ENCODE assay signal across 16 cellular contexts in the genomic region with DNA sequence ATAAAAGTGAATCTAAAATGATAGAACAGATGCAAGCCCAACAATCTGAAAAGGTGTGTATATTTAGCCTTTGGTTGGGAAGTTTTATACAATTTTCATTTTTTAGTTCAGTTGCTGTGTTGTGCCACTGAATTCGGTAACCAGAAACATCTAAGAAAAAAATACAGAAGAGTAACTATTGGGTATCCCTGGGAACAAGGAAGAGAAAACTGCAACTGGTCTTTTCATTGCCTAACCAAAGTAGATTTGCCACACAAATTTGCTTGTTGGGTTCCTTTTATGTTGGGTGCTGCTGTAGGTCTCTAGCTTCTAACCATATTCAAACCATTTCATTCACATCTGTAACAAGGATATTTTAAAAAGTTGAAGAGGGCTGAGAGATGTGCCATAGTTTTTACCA. TPM values are rescaled to one million over a fixed set of nuclear protein-coding genes. Genes with fewer than 3 reads are reported as not detected.
DNase-seq lines count a peak whose midpoint lies in the region; FAIRE-seq and TF ChIP-seq lines count a peak whose summit lies in the region.
"Had no signal": no experiment of that assay in that cellular context is flagged by ENCODE, and none has a peak within 500 bp of the region (broad histone marks: within the 10 kb centered on the region; RNA-seq: fewer than 3 reads in every experiment).

No MANE protein-coding gene starts in this region.

- intact Hi-C loops in Calu3 (cut with micrococcal nuclease; ENCODE audit: unreplicated experiment) (no loop called here), PC-9 (cut with micrococcal nuclease; ENCODE audit: unreplicated experiment) (loop anchor here (10.0 kb wide), 1 partner anchor 317 kb away; a partner anchor contains a TSS), ovary (cut with DNase I) (no loop called here)
- intact Hi-C loops in dendritic cell treated with granulocyte-macrophage colony-stimulating factor and Interleukin-4, amounts not matched to agents 40 ng/mL and 50 ng/mL, for 4 days (cut with micrococcal nuclease), result loop anchor here (5.0 kb wide), 1 partner anchor 315 kb away; a partner anchor contains a TSS

- H3K4me1 ChIP-seq in PC-9 (replicated peaks; ENCODE audit: insufficient read depth) (peaks cover 37% of the 10 kb centered on the region), ovary (ENCODE audit: insufficient read depth) (peaks cover 7% of the 10 kb centered on the region)
- H3K4me1 ChIP-seq: SJSA1 had no signal

- H4K20me1 ChIP-seq in PC-9 (ENCODE audit: insufficient read depth), result no peaks in the 10 kb centered on the region

- no peaks in the 10 kb centered on the region for H3K9me2 ChIP-seq in PC-9 (ENCODE audit: insufficient read depth)

- no peak for DNase-seq in Calu3
- no peak for DNase-seq in GM19239 (ENCODE audit: insufficient read length, low spot score)
- DNase-seq in PC-9, result no peak
- no peak for DNase-seq in DMS79 (lab: John Stamatoyannopoulos, UW)
- DNase-seq in iPS-NIHi11 (ENCODE audit: low spot score), result no peak
- DNase-seq in ovary, result no peak
- DNase-seq: aorta, H7, mesendoderm, NCI-H1105 treated with DMSO at 0.1 percent for 48 hours, NCI-H2171 treated with DMSO at 0.1 percent for 48 hours, nephron progenitor cell, T1000 had no signal

- peak overlapping the region; percentile 88 for H3K4me2 ChIP-seq in PC-9
- H3K4me2 ChIP-seq: hepatocyte had no signal

- peak overlapping the region; percentile 40 for H3K27ac ChIP-seq in PC-9
- H3K27ac ChIP-seq in ovary, result no peak overlapping the region
- H3K27ac ChIP-seq: hepatocyte, SJSA1 had no signal

- H3K36me3 ChIP-seq in PC-9 (ENCODE audit: low read depth) (no peaks in the 10 kb centered on the region), ovary (no peaks in the 10 kb centered on the region)

- BruUV-seq in Calu3 (replicated peaks; lab: Mats Ljungman, UMichigan), result no TSS peak
- no TSS peak for BruUV-seq in PC-9 (replicated peaks; lab: Mats Ljungman, UMichigan)

- H3K4me3 Mint-ChIP-seq in Calu3 (ENCODE audit: low read depth, unreplicated experiment), result no peak overlapping the region
- H3K4me3 Mint-ChIP-seq in dendritic cell treated with granulocyte-macrophage colony-stimulating factor and Interleukin-4, amounts not matched to agents 40 ng/mL and 50 ng/mL, for 4 days, result no peak overlapping the region

- H3K9me3 Mint-ChIP-seq in Calu3 (ENCODE audit: low read depth, unreplicated experiment), result no peaks in the 10 kb centered on the region
- H3K9me3 Mint-ChIP-seq in dendritic cell treated with granulocyte-macrophage colony-stimulating factor and Interleukin-4, amounts not matched to agents 40 ng/mL and 50 ng/mL, for 4 days, result no peaks in the 10 kb centered on the region
- H3K9me3 Mint-ChIP-seq: nephron progenitor cell had no signal

- peaks cover 12% of the 10 kb centered on the region for H3F3A ChIP-seq in PC-9 (ENCODE audit: insufficient read depth, low read depth)

- H3K27me3 ChIP-seq in PC-9 (ENCODE audit: insufficient read depth, low read depth) (no peaks in the 10 kb centered on the region), ovary (no peaks in the 10 kb centered on the region)
- H3K27me3 ChIP-seq: hepatocyte, SJSA1 had no signal

- 0 out of 2 replicates have a peak overlapping the region, but pooled peaks have one; percentile 95 for H3K4me3 ChIP-seq in PC-9
- no peak overlapping the region for H3K4me3 ChIP-seq in ovary
- H3K4me3 ChIP-seq: hepatocyte, SJSA1 had no signal

- H3K9me3 ChIP-seq in PC-9 (ENCODE audit: insufficient read depth, low read depth) (no peaks in the 10 kb centered on the region), ovary (no peaks in the 10 kb centered on the region)
- H3K9me3 ChIP-seq: SJSA1 had no signal

- peak overlapping the region; percentile 5 for H3K27ac Mint-ChIP-seq in Calu3 (ENCODE audit: unreplicated experiment)
- peak overlapping the region; percentile 71 for H3K27ac Mint-ChIP-seq in dendritic cell treated with granulocyte-macrophage colony-stimulating factor and Interleukin-4, amounts not matched to agents 40 ng/mL and 50 ng/mL, for 4 days
- H3K27ac Mint-ChIP-seq: nephron progenitor cell had no signal

- H3K27me3 Mint-ChIP-seq in Calu3 (ENCODE audit: unreplicated experiment), result no peaks in the 10 kb centered on the region
- no peaks in the 10 kb centered on the region for H3K27me3 Mint-ChIP-seq in dendritic cell treated with granulocyte-macrophage colony-stimulating factor and Interleukin-4, amounts not matched to agents 40 ng/mL and 50 ng/mL, for 4 days

- FAIRE-seq in GM19239 (lab: Jason Lieb, UNC), result peak; percentile 28

- H3K36me3 Mint-ChIP-seq in Calu3 (ENCODE audit: insufficient read depth, unreplicated experiment), result peaks cover 4% of the 10 kb centered on the region
- H3K36me3 Mint-ChIP-seq in dendritic cell treated with granulocyte-macrophage colony-stimulating factor and Interleukin-4, amounts not matched to agents 40 ng/mL and 50 ng/mL, for 4 days (ENCODE audit: low read depth), result no peaks in the 10 kb centered on the region

- TF ChIP-seq CTCF in Calu3 (IDR thresholded peaks at IDR 0.05; ENCODE audit: unreplicated experiment), result no peak
- TF ChIP-seq CTCF in PC-9 (conservative IDR thresholded peaks at IDR 0.05), result no peak
- no peak for TF ChIP-seq CTCF in ovary (IDR thresholded peaks at IDR 0.05)

- peaks cover 35% of the 10 kb centered on the region for H3K79me2 ChIP-seq in PC-9 (ENCODE audit: low read depth)

- WGBS in ovary, 3 donors, result 89 to 92% (median 92%) methylated on average over 1 of the region's 1 CpG

- no peak overlapping the region for H2AFZ ChIP-seq in PC-9
- H2AFZ ChIP-seq: hepatocyte had no signal

- CTCF ChIA-PET in Calu3 (lab: Charles Lee), result no interaction called here
- CTCF ChIA-PET in PC-9 (lab: Charles Lee), result no interaction called here

- peaks cover 13% of the 10 kb centered on the region for H3K4me1 Mint-ChIP-seq in Calu3 (ENCODE audit: low read depth, unreplicated experiment)
- peaks cover 20% of the 10 kb centered on the region for H3K4me1 Mint-ChIP-seq in dendritic cell treated with granulocyte-macrophage colony-stimulating factor and Interleukin-4, amounts not matched to agents 40 ng/mL and 50 ng/mL, for 4 days (ENCODE audit: low read depth)

- no peak for TF ChIP-seq POLR2A in ovary (IDR thresholded peaks at IDR 0.05)

- POLR2A ChIA-PET in PC-9 (lab: Charles Lee; ENCODE audit: unreplicated experiment), result no interaction called here

- TF ChIP-seq EP300 in ovary (IDR thresholded peaks at IDR 0.05), result no peak

RNA-seq across cellular contexts. Expression of a gene that starts 2.8 kb away (rescaled TPM):
- total RNA-seq in Calu3 (2022), result 105 and 141 TPM in 2 replicates
- 78.2 and 122 TPM in 2 replicates for total RNA-seq in PC-9 (2021)
- total RNA-seq in ovary, result 10 to 100 TPM; 48.9 to 88.0 (median 72.8) TPM
- 10 to 100 TPM; 46.1 to 61.6 TPM for polyA plus RNA-seq in ovary

RNA-seq across cellular contexts. Expression of a gene that starts 43.8 kb away (rescaled TPM):
- total RNA-seq in Calu3 (2022) (441 and 459 TPM in 2 replicates), PC-9 (2021) (484 and 524 TPM in 2 replicates), ovary (100 to 1,000 TPM; 178 to 297 (median 202) TPM)
- 100 to 1,000 TPM; 316 to 377 TPM for polyA plus RNA-seq in ovary

Comparison
In these comparisons a context has a peak if more than half of its experiments do, and no peak if none do; other contexts are left out.
1. intact Hi-C loops: an anchor here in PC-9 (10.0 kb wide) and dendritic cell treated with granulocyte-macrophage colony-stimulating factor and Interleukin-4, amounts not matched to agents 40 ng/mL and 50 ng/mL, for 4 days (5.0 kb wide); none called in Calu3 and ovary.